Comparison of ENCODE assay signal across 32 cellular contexts in genomic region chr3:180284331-180285110, GRCh38.
DNase-seq lines count a peak whose midpoint lies in the region; ATAC-seq and TF ChIP-seq lines count a peak whose summit lies in the region.
"Had no signal": no experiment of that assay in that cellular context is flagged by ENCODE, and none has a peak within 500 bp of the region (broad histone marks: within the 10 kb centered on the region; RNA-seq: fewer than 3 reads in every experiment).

No MANE protein-coding gene starts in this region.

- H3K9me2 ChIP-seq in Loucy (replicated peaks; ENCODE audit: low read depth, low read length): no peaks in the 10 kb centered on the region

- H3K27me3 ChIP-seq in Loucy (ENCODE audit: insufficient read depth, low read length, poor library complexity, severe bottlenecking) (no peaks in the 10 kb centered on the region), osteoblast (ENCODE audit: insufficient read depth, low read length) (no peaks in the 10 kb centered on the region)
- H3K27me3 ChIP-seq: ascending aorta, BLaER1, colonic mucosa, Peyer's patch, sigmoid colon had no signal

- H3K27ac ChIP-seq in epithelial cell of prostate (peak overlapping the region; percentile 21), osteoblast (ENCODE audit: low read depth, low read length) (peak overlapping the region; percentile 53)
- H3K27ac ChIP-seq: ascending aorta, BLaER1, colonic mucosa, Peyer's patch, sigmoid colon, WERI-Rb-1 had no signal

- H3K36me3 ChIP-seq in Loucy (ENCODE audit: insufficient read depth, low read length) (no peaks in the 10 kb centered on the region), osteoblast (ENCODE audit: insufficient read depth, low read length) (no peaks in the 10 kb centered on the region)
- H3K36me3 ChIP-seq: ascending aorta, BLaER1, colonic mucosa, Peyer's patch, sigmoid colon, WERI-Rb-1 had no signal

- DNase-seq in GM03348 (ENCODE audit: low spot score) (peak; percentile 44), epithelial cell of prostate (ENCODE audit: low read depth, low spot score) (no peak), osteoblast (ENCODE audit: insufficient read length, low spot score, missing footprints) (peak; percentile 46), NCI-H1092 treated with DMSO at 0.1 percent for 48 hours (lab: John Stamatoyannopoulos, UW) (no peak), epidermal melanocyte (ENCODE audit: insufficient read length, low spot score) (no peak)
- no peak for DNase-seq in effector memory CD8-positive, alpha-beta T cell
- DNase-seq: activated CD4-positive, alpha-beta T cell treated with anti-CD3 and anti-CD28 coated beads, Interleukin-2, amount 10 ng/mL, durations not matched to agents 24 days and 14 days; activated CD8-positive, alpha-beta memory T cell treated with anti-CD3 and anti-CD28 coated beads for 24 hours; activated gamma-delta T cell treated with Interleukin-2 at 50 U/mL for 16 hours; activated naive CD8-positive, alpha-beta T cell treated with anti-CD3 and anti-CD28 coated beads, Interleukin-2, amount 10 ng/mL, durations not matched to agents 7 days and 5 days; activated T-cell treated with anti-CD3 and anti-CD28 coated beads, Interleukin-2, amount 50 U/mL, for 1 hour; colonic mucosa; effector CD8-positive, alpha-beta T cell; erythroblast; naive B cell; NCI-H1436 treated with DMSO at 0.1 percent for 48 hours; NCI-H2107; NCI-H748 treated with DMSO at 0.1 percent for 48 hours; Peyer's patch; SHP77 treated with DMSO at 0.1 percent for 48 hours; sigmoid colon; stimulated activated CD4-positive, alpha-beta T cell treated with anti-CD3 and anti-CD28 coated beads, Interleukin-4, amount 100 ng/mL, for 4 hours; substantia nigra; trophoblast cell; WERI-Rb-1 had no signal

- H3K4me1 ChIP-seq in Loucy (ENCODE audit: insufficient read depth, low read length, poor library complexity, severe bottlenecking) (no peaks in the 10 kb centered on the region), osteoblast (ENCODE audit: insufficient read depth, low read length) (peaks cover 13% of the 10 kb centered on the region)
- H3K4me1 ChIP-seq: ascending aorta, BLaER1, colonic mucosa, Peyer's patch, sigmoid colon had no signal

- H3K4me3 Mint-ChIP-seq in effector memory CD8-positive, alpha-beta T cell: no peak overlapping the region
- H3K4me3 Mint-ChIP-seq: activated CD4-positive, alpha-beta T cell treated with anti-CD3 and anti-CD28 coated beads, Interleukin-2, amount 10 ng/mL, durations not matched to agents 24 days and 14 days; activated naive CD8-positive, alpha-beta T cell treated with anti-CD3 and anti-CD28 coated beads, Interleukin-2, amount 10 ng/mL, durations not matched to agents 7 days and 5 days; GM23338; naive B cell; stimulated activated effector memory CD8-positive, alpha-beta T cell treated with anti-CD3 and anti-CD28 coated beads, Interleukin-12 subunit alpha, Interleukin-12 subunit beta, amount 100 ng/mL, for 72 hours; T-helper 2 cell treated with Interferon-gamma antibody and Interleukin-4, amounts not matched to agents 5 μg/mL and 100 μg/mL, for 36 hours had no signal

- peak overlapping the region; percentile 9; the same call in 1 of the 2 replicates for H2AFZ ChIP-seq in Loucy (ENCODE audit: low read length)
- peak overlapping the region; percentile 57 for H2AFZ ChIP-seq in osteoblast (ENCODE audit: low read length)
- H2AFZ ChIP-seq: GM23338 had no signal

- H3F3A ChIP-seq in Loucy (ENCODE audit: low read depth): no peaks in the 10 kb centered on the region

- H3K9me3 ChIP-seq in Loucy (ENCODE audit: insufficient read depth, low read depth, low read length) (no peaks in the 10 kb centered on the region), osteoblast (ENCODE audit: low read depth, low read length) (no peaks in the 10 kb centered on the region)
- H3K9me3 ChIP-seq: ascending aorta, BLaER1, colonic mucosa, Peyer's patch, sigmoid colon had no signal

- ATAC-seq in effector memory CD8-positive, alpha-beta T cell (replicated peaks): no peak
- no peak for ATAC-seq in GM18858 (IDR thresholded peaks at IDR 0.05; ENCODE audit: unreplicated experiment)
- ATAC-seq: GM23338; stimulated activated effector memory CD8-positive, alpha-beta T cell treated with anti-CD3 and anti-CD28 coated beads, Interleukin-12 subunit alpha, Interleukin-12 subunit beta, amount 100 ng/mL, for 72 hours had no signal

- H3K79me2 ChIP-seq in Loucy (ENCODE audit: insufficient read depth, low read length) (no peaks in the 10 kb centered on the region), osteoblast (ENCODE audit: insufficient read depth, low read length) (no peaks in the 10 kb centered on the region)

- H3K27ac Mint-ChIP-seq in effector memory CD8-positive, alpha-beta T cell: no peak overlapping the region
- H3K27ac Mint-ChIP-seq: activated CD4-positive, alpha-beta T cell treated with anti-CD3 and anti-CD28 coated beads, Interleukin-2, amount 10 ng/mL, durations not matched to agents 24 days and 14 days; activated naive CD8-positive, alpha-beta T cell treated with anti-CD3 and anti-CD28 coated beads, Interleukin-2, amount 10 ng/mL, durations not matched to agents 7 days and 5 days; GM23338; naive B cell; stimulated activated effector memory CD8-positive, alpha-beta T cell treated with anti-CD3 and anti-CD28 coated beads, Interleukin-12 subunit alpha, Interleukin-12 subunit beta, amount 100 ng/mL, for 72 hours; T-helper 2 cell treated with Interferon-gamma antibody and Interleukin-4, amounts not matched to agents 5 μg/mL and 100 μg/mL, for 36 hours had no signal

- no peaks in the 10 kb centered on the region for H3K27me3 Mint-ChIP-seq in effector memory CD8-positive, alpha-beta T cell
- H3K27me3 Mint-ChIP-seq: activated CD4-positive, alpha-beta T cell treated with anti-CD3 and anti-CD28 coated beads, Interleukin-2, amount 10 ng/mL, durations not matched to agents 24 days and 14 days had no signal

- no peak overlapping the region for H3K9ac ChIP-seq in Loucy (ENCODE audit: low read depth, low read length, poor library complexity, severe bottlenecking)
- H3K9ac ChIP-seq: BLaER1 had no signal

- H3K4me3 ChIP-seq in Loucy (ENCODE audit: low read length, poor library complexity, severe bottlenecking) (no peak overlapping the region), osteoblast (ENCODE audit: insufficient read depth, low read length) (no peak overlapping the region)
- H3K4me3 ChIP-seq: ascending aorta, BLaER1, colonic mucosa, GM23338, Peyer's patch, sigmoid colon had no signal

- H3K36me3 Mint-ChIP-seq in effector memory CD8-positive, alpha-beta T cell (ENCODE audit: insufficient read depth): no peaks in the 10 kb centered on the region
- H3K36me3 Mint-ChIP-seq: activated naive CD8-positive, alpha-beta T cell treated with anti-CD3 and anti-CD28 coated beads, Interleukin-2, amount 10 ng/mL, durations not matched to agents 7 days and 5 days; naive B cell; stimulated activated effector memory CD8-positive, alpha-beta T cell treated with anti-CD3 and anti-CD28 coated beads, Interleukin-12 subunit alpha, Interleukin-12 subunit beta, amount 100 ng/mL, for 72 hours had no signal

- H3K4me2 ChIP-seq in Loucy (ENCODE audit: low read depth, low read length, poor library complexity, severe bottlenecking) (no peak overlapping the region), osteoblast (ENCODE audit: insufficient read depth, low read length) (peak overlapping the region; percentile 30)
- H3K4me2 ChIP-seq: BLaER1, GM23338 had no signal

- no peaks in the 10 kb centered on the region for H3K4me1 Mint-ChIP-seq in effector memory CD8-positive, alpha-beta T cell (ENCODE audit: low read depth in 2 of 2)
- H3K4me1 Mint-ChIP-seq: activated CD4-positive, alpha-beta T cell treated with anti-CD3 and anti-CD28 coated beads, Interleukin-2, amount 10 ng/mL, durations not matched to agents 24 days and 14 days; activated naive CD8-positive, alpha-beta T cell treated with anti-CD3 and anti-CD28 coated beads, Interleukin-2, amount 10 ng/mL, durations not matched to agents 7 days and 5 days; GM23338; naive B cell; stimulated activated effector memory CD8-positive, alpha-beta T cell treated with anti-CD3 and anti-CD28 coated beads, Interleukin-12 subunit alpha, Interleukin-12 subunit beta, amount 100 ng/mL, for 72 hours had no signal

- H4K20me1 ChIP-seq in Loucy (ENCODE audit: insufficient read depth, low read length, poor library complexity, severe bottlenecking) (no peaks in the 10 kb centered on the region), osteoblast (ENCODE audit: insufficient read depth, low read length) (no peaks in the 10 kb centered on the region)
- H4K20me1 ChIP-seq: BLaER1 had no signal

- TF ChIP-seq CTCF in Loucy (conservative IDR thresholded peaks at IDR 0.05; ENCODE audit: low read length) (no peak), osteoblast (IDR thresholded peaks at IDR 0.05; ENCODE audit: extremely low read depth, low read depth, low read length) (no peak)

- no peaks in the 10 kb centered on the region for H3K9me3 Mint-ChIP-seq in effector memory CD8-positive, alpha-beta T cell
- H3K9me3 Mint-ChIP-seq: activated CD4-positive, alpha-beta T cell treated with anti-CD3 and anti-CD28 coated beads, Interleukin-2, amount 10 ng/mL, durations not matched to agents 24 days and 14 days; activated naive CD8-positive, alpha-beta T cell treated with anti-CD3 and anti-CD28 coated beads, Interleukin-2, amount 10 ng/mL, durations not matched to agents 7 days and 5 days; GM23338; stimulated activated effector memory CD8-positive, alpha-beta T cell treated with anti-CD3 and anti-CD28 coated beads, Interleukin-12 subunit alpha, Interleukin-12 subunit beta, amount 100 ng/mL, for 72 hours; T-helper 2 cell treated with Interferon-gamma antibody and Interleukin-4, amounts not matched to agents 5 μg/mL and 100 μg/mL, for 36 hours had no signal

Comparison
In these comparisons a context has a peak if more than half of its experiments do, and no peak if none do; other contexts are left out.
1. DNase-seq: peak in GM03348 (single experiment) and osteoblast (single experiment); none in epithelial cell of prostate (single experiment), effector memory CD8-positive, alpha-beta T cell (0 of 3), NCI-H1092 treated with DMSO at 0.1 percent for 48 hours (single experiment) and epidermal melanocyte (single experiment).